ENCODE assay signal across 8 cellular contexts in genomic region chr13:50208826-50209335, GRCh38.
DNase-seq lines count a peak whose midpoint lies in the region; ATAC-seq and TF ChIP-seq lines count a peak whose summit lies in the region.

No MANE protein-coding gene starts in this region.

- H3K27me3 ChIP-seq in GM06990 (replicated peaks; ENCODE audit: control insufficient read depth, insufficient read depth, low read length) = no peaks in the 10 kb centered on the region; the same call in none of the 2 replicates
- H3K27me3 ChIP-seq in iPS-18a (ENCODE audit: control insufficient read depth, insufficient read depth, low read length) = no peaks in the 10 kb centered on the region

- no peak overlapping the region for H3K27ac Mint-ChIP-seq in stimulated activated effector memory CD8-positive, alpha-beta T cell treated with anti-CD3 and anti-CD28 coated beads, Interleukin-12 subunit alpha, Interleukin-12 subunit beta, amount 100 ng/mL, for 72 hours

- H3K4me3 Mint-ChIP-seq in stimulated activated effector memory CD8-positive, alpha-beta T cell treated with anti-CD3 and anti-CD28 coated beads, Interleukin-12 subunit alpha, Interleukin-12 subunit beta, amount 100 ng/mL, for 72 hours = peak overlapping the region; percentile 27

- H3K4me3 ChIP-seq in GM06990 (replicated peaks; ENCODE audit: low read depth, low read length) (no peak overlapping the region), astrocyte of the cerebellum (ENCODE audit: low read depth, low read length) (peak overlapping the region; percentile 19), iPS-18a (ENCODE audit: low read length) (peak overlapping the region; percentile 2)

- no peak overlapping the region for H3K9ac ChIP-seq in iPS-18a (ENCODE audit: low read length)

- in situ Hi-C loops in astrocyte of the cerebellum (cut with HindIII; ENCODE audit: low sequenced_read_pairs) = no loop called here

- H3K27ac ChIP-seq in iPS-18a (ENCODE audit: low read length) = no peak overlapping the region

- H3K36me3 Mint-ChIP-seq in stimulated activated effector memory CD8-positive, alpha-beta T cell treated with anti-CD3 and anti-CD28 coated beads, Interleukin-12 subunit alpha, Interleukin-12 subunit beta, amount 100 ng/mL, for 72 hours = no peaks in the 10 kb centered on the region

- ATAC-seq in stimulated activated effector memory CD8-positive, alpha-beta T cell treated with anti-CD3 and anti-CD28 coated beads, Interleukin-12 subunit alpha, Interleukin-12 subunit beta, amount 100 ng/mL, for 72 hours = peak; percentile 32
- ATAC-seq in GM21381 (IDR thresholded peaks at IDR 0.05; ENCODE audit: unreplicated experiment) = no peak

- TF ChIP-seq CTCF in GM06990 (IDR thresholded peaks at IDR 0.05; ENCODE audit: insufficient read depth, low read length, poor library complexity, severe bottlenecking) = no peak
- TF ChIP-seq CTCF in astrocyte of the cerebellum (IDR thresholded peaks at IDR 0.05; ENCODE audit: low read depth, low read length, missing control alignments) = no peak

- peak; percentile 5 for DNase-seq in GM06990 (ENCODE audit: extremely low read depth, insufficient read length)
- peak; percentile 69 for DNase-seq in M059J (ENCODE audit: low read depth)
- peak; percentile 82 for DNase-seq in astrocyte of the cerebellum (ENCODE audit: low read depth)
- no peak for DNase-seq in stimulated activated effector memory CD8-positive, alpha-beta T cell treated with anti-CD3 and anti-CD28 coated beads, Interleukin-12 subunit alpha, Interleukin-12 subunit beta, amount 100 ng/mL, for 72 hours (ENCODE audit: low spot score in 2 of 2)
- DNase-seq in NCI-H1930 (lab: John Stamatoyannopoulos, UW) = no peak
- no peak for DNase-seq in activated CD4-positive, alpha-beta T cell treated with anti-CD3 and anti-CD28 coated beads for 1 hour

- H3K4me1 ChIP-seq in iPS-18a (ENCODE audit: control insufficient read depth, low read depth, low read length) = peaks cover 13% of the 10 kb centered on the region

- peaks cover 2% of the 10 kb centered on the region for H3K9me3 Mint-ChIP-seq in stimulated activated effector memory CD8-positive, alpha-beta T cell treated with anti-CD3 and anti-CD28 coated beads, Interleukin-12 subunit alpha, Interleukin-12 subunit beta, amount 100 ng/mL, for 72 hours

- H3K36me3 ChIP-seq in GM06990 (ENCODE audit: control insufficient read depth, insufficient read depth, low read length) = no peaks in the 10 kb centered on the region
- no peaks in the 10 kb centered on the region for H3K36me3 ChIP-seq in iPS-18a (ENCODE audit: control insufficient read depth, low read depth, low read length)

- peaks cover 5% of the 10 kb centered on the region for H3K9me3 ChIP-seq in iPS-18a (ENCODE audit: control insufficient read depth, low read depth, low read length)

- peaks cover 8% of the 10 kb centered on the region for H3K4me1 Mint-ChIP-seq in stimulated activated effector memory CD8-positive, alpha-beta T cell treated with anti-CD3 and anti-CD28 coated beads, Interleukin-12 subunit alpha, Interleukin-12 subunit beta, amount 100 ng/mL, for 72 hours

Comparison
In these comparisons a context has a peak if more than half of its experiments do, and no peak if none do; other contexts are left out.
1. DNase-seq: peak in GM06990 (single experiment), M059J (single experiment) and astrocyte of the cerebellum (single experiment); none in stimulated activated effector memory CD8-positive, alpha-beta T cell treated with anti-CD3 and anti-CD28 coated beads, Interleukin-12 subunit alpha, Interleukin-12 subunit beta, amount 100 ng/mL, for 72 hours (0 of 2), NCI-H1930 (0 of 2) and activated CD4-positive, alpha-beta T cell treated with anti-CD3 and anti-CD28 coated beads for 1 hour (single experiment).